ENCODE assay signal across 8 cellular contexts in the genomic region with DNA sequence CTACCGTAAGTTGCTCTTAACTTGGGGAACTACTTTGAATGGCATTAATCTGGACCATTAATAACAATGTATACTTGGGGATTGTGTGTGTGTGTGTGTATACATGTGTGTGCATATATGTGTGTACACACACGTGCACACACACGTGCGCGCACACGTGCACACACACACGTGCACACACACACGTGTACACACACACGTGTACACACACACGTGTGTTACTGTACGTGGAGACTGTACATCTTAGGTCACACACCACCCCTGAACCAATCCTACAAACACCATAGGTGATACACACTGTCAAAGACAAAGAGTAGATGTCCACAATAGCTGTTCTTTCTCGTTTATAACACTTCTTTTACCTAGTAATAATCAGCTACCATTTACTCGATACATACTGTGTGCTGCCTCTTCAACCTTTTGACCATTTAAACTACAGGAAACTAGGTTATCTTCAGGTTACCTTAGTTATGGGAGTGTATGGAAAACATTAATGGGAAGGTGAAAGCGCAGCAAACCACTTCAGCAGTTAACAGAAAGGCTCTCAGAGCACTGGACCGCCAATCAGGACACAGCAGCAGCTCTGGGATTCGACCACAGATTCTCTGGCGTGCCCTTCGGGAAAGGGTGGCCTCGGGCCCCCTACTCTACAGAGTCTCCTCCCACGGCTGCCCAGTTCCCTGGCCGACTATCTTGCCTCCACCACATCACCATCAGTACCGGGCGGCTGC. TPM values are rescaled to one million over a fixed set of nuclear protein-coding genes. Genes with fewer than 3 reads are reported as not detected.
DNase-seq lines count a peak whose midpoint lies in the region; ATAC-seq, FAIRE-seq and TF ChIP-seq lines count a peak whose summit lies in the region.

No MANE protein-coding gene starts in this region.

- no peak for FAIRE-seq in astrocyte (lab: Jason Lieb, UNC)

- H3K36me3 Mint-ChIP-seq in astrocyte (ENCODE audit: low read depth, unreplicated experiment) (peaks cover 2% of the 10 kb centered on the region), type B pancreatic cell (peaks cover 15% of the 10 kb centered on the region)

- H3K4me3 Mint-ChIP-seq in astrocyte (ENCODE audit: unreplicated experiment) (peak overlapping the region; percentile 98), type B pancreatic cell (peak overlapping the region; percentile 98)

- H3K4me3 ChIP-seq in HUES64 (ENCODE audit: low read length): peak overlapping the region; percentile 96
- H3K4me3 ChIP-seq in astrocyte (ENCODE audit: insufficient read depth, low read depth, low read length): peak overlapping the region; percentile 98
- H3K4me3 ChIP-seq in right lobe of liver: peak overlapping the region; percentile 88 to 93 (median 88)

- intact Hi-C loops in right lobe of liver (cut with DNase I): no loop called here

- 45% methylated on average over 23 of the region's 23 CpGs for WGBS in HUES64
- WGBS in right lobe of liver (ENCODE audit: insufficient coverage, low coverage, low lambda C conversion rate, missing lambda C conversion rate): 28% methylated on average over 11 of the region's 23 CpGs

- H3K79me2 ChIP-seq in astrocyte (ENCODE audit: insufficient read depth, low read length): peaks cover 12% of the 10 kb centered on the region

- no peak for TF ChIP-seq POLR2A in right lobe of liver (IDR thresholded peaks at IDR 0.05)

- H3K4me1 ChIP-seq in HUES64 (ENCODE audit: insufficient read depth, low read length) (peaks cover 17% of the 10 kb centered on the region), astrocyte (ENCODE audit: insufficient read depth, low read length) (peaks cover 11% of the 10 kb centered on the region), right lobe of liver (peaks cover 0 to 3% (median 1%) of the 10 kb centered on the region in 4 donors)

- ATAC-seq in right lobe of liver (no peak), GM21825 (IDR thresholded peaks at IDR 0.05; ENCODE audit: unreplicated experiment) (no peak)

- DNase-seq in CMK (ENCODE audit: low read depth) (peak; percentile 12), astrocyte (ENCODE audit: low read depth) (no peak), right lobe of liver (no peak), type B pancreatic cell (ENCODE audit: extremely low spot score, unreplicated experiment) (no peak), mucosa of gallbladder (ENCODE audit: low spot score) (no peak)
- no peak for DNase-seq in central memory CD4-positive, alpha-beta T cell

- no peaks in the 10 kb centered on the region for H4K20me1 ChIP-seq in astrocyte (ENCODE audit: insufficient read depth, low read length)

- H3K9me3 ChIP-seq in HUES64 (ENCODE audit: insufficient read depth, low read depth, low read length): no peaks in the 10 kb centered on the region
- H3K9me3 ChIP-seq in astrocyte (ENCODE audit: insufficient read depth, low read depth, low read length): no peaks in the 10 kb centered on the region
- H3K9me3 ChIP-seq in right lobe of liver: no peaks in the 10 kb centered on the region

- H3K36me3 ChIP-seq in HUES64 (ENCODE audit: insufficient read depth, low read length) (peaks cover 24% of the 10 kb centered on the region), astrocyte (ENCODE audit: insufficient read depth, low read length) (peaks cover 5% of the 10 kb centered on the region), right lobe of liver (peaks cover 0 to 18% (median 6%) of the 10 kb centered on the region in 4 donors)

- H3K27ac ChIP-seq in HUES64 (ENCODE audit: low read depth, low read length) (peak overlapping the region; percentile 90), astrocyte (ENCODE audit: low read depth, low read length) (peak overlapping the region; percentile 95), right lobe of liver (peak overlapping the region; percentile 77 to 89 (median 85))

- peak overlapping the region; percentile 98 for H3K4me2 ChIP-seq in astrocyte (ENCODE audit: low read length)

- H3K27ac Mint-ChIP-seq in astrocyte (ENCODE audit: unreplicated experiment) (peak overlapping the region; percentile 99), type B pancreatic cell (peak overlapping the region; percentile 95)

- peak overlapping the region; percentile 80 for H2AFZ ChIP-seq in astrocyte (ENCODE audit: low read depth, low read length)

- H3K27me3 ChIP-seq in HUES64 (ENCODE audit: insufficient read depth, low read length) (no peaks in the 10 kb centered on the region), astrocyte (ENCODE audit: insufficient read depth, low read length) (no peaks in the 10 kb centered on the region), right lobe of liver (no peaks in the 10 kb centered on the region)

- H3K27me3 Mint-ChIP-seq in astrocyte (ENCODE audit: low read depth, unreplicated experiment): no peaks in the 10 kb centered on the region
- no peaks in the 10 kb centered on the region for H3K27me3 Mint-ChIP-seq in type B pancreatic cell

- H3K4me1 Mint-ChIP-seq in astrocyte (ENCODE audit: low read depth, unreplicated experiment): peaks cover 6% of the 10 kb centered on the region
- H3K4me1 Mint-ChIP-seq in type B pancreatic cell (ENCODE audit: unreplicated experiment): peaks cover 4% of the 10 kb centered on the region

- TF ChIP-seq CTCF in astrocyte (IDR thresholded peaks at IDR 0.05; ENCODE audit: insufficient read depth, low read depth, low read length) (no peak), right lobe of liver (IDR thresholded peaks at IDR 0.05) (no peak), type B pancreatic cell (conservative IDR thresholded peaks at IDR 0.05) (no peak)

- H3K9ac ChIP-seq in HUES64 (ENCODE audit: low read depth, low read length): peak overlapping the region; percentile 80
- peak overlapping the region; percentile 99 for H3K9ac ChIP-seq in astrocyte (ENCODE audit: low read length)

- H3K9me3 Mint-ChIP-seq in astrocyte (ENCODE audit: unreplicated experiment) (peaks cover 10% of the 10 kb centered on the region), type B pancreatic cell (peaks cover 4% of the 10 kb centered on the region)

RNA-seq across cellular contexts. Expression of a gene that starts 0.9 kb away (rescaled TPM):
- polyA plus RNA-seq in HUES64 (2013, experiment 1 of 2): 23.0 TPM
- 26.7 TPM for polyA plus RNA-seq in HUES64 (2013, experiment 2 of 2)
- 49.3 and 53.9 TPM in 2 replicates for total RNA-seq in astrocyte
- total RNA-seq in right lobe of liver: 10 to 100 TPM; 11.9 to 24.7 (median 17.7) TPM
- 40.5 and 48.1 TPM in 2 replicates for total RNA-seq in type B pancreatic cell (ENCODE audit: low replicate concordance)
- 85.7 TPM for total RNA-seq in mucosa of gallbladder
